13 cellular contexts compared by ENCODE assay signal in the genomic region with DNA sequence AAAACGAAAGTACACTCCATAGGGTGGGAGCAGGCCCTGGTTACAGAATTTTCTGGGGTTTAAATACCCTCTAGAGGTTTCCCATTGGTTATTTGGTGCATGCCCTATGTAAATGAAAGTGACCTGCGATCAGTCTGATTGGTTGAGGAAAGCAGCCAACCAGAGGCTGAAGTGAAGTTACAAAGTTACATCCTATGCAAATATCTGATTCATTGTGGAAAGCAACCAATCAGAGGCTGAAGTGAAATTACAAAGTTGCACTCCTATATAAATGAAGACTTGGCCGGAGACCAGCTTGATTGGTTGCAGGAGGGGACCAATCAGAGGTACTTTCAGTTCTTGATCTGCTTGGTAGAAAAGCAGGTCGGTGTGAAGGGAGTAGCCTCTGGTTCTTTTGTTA. TPM values are rescaled to one million over a fixed set of nuclear protein-coding genes. Genes with fewer than 3 reads are reported as not detected.
DNase-seq lines count a peak whose midpoint lies in the region; ATAC-seq, FAIRE-seq and TF ChIP-seq lines count a peak whose summit lies in the region.
"Had no signal": no experiment of that assay in that cellular context is flagged by ENCODE, and none has a peak within 500 bp of the region (broad histone marks: within the 10 kb centered on the region; RNA-seq: fewer than 3 reads in every experiment).

No MANE protein-coding gene starts in this region.

- no peak overlapping the region for H2BK15ac ChIP-seq in H1 (ENCODE audit: low read length)

- peaks cover 0 to 3% (median 0%) of the 10 kb centered on the region in 4 experiments; a peak in 3 of 8 replicates for H3K36me3 ChIP-seq in H1 (ENCODE audit: control insufficient read depth in 2 of 4, insufficient read depth in 4 of 4, low read length in 3 of 4)
- H3K36me3 ChIP-seq: colonic mucosa had no signal

- H3K18ac ChIP-seq in H1 (ENCODE audit: extremely low read depth, low read length): no peak overlapping the region

- no peak overlapping the region for H4K5ac ChIP-seq in H1 (ENCODE audit: insufficient read length, low read depth, low read length)

- H3K4me3 Mint-ChIP-seq in nephron: no peak overlapping the region
- H3K4me3 Mint-ChIP-seq in stimulated activated memory B cell treated with anti-CD40 and anti-IgM and Interleukin-4, amounts not matched to agents 10 μg/mL and 1 μg/mL and 100 μg/mL, for 72 hours: no peak overlapping the region
- H3K4me3 Mint-ChIP-seq: naive B cell had no signal

- no peak overlapping the region for H3K14ac ChIP-seq in H1 (ENCODE audit: insufficient read length)

- H4K20me1 ChIP-seq in H1 (replicated peaks in 1 of 2; ENCODE audit: control insufficient read depth in 1 of 2, insufficient read depth in 2 of 2, low read length in 2 of 2): peaks cover 9 to 20% of the 10 kb centered on the region in 2 experiments

- H3K23me2 ChIP-seq in H1 (ENCODE audit: low read depth, low read length): no peaks in the 10 kb centered on the region

- no peak overlapping the region for H2BK12ac ChIP-seq in H1 (ENCODE audit: low read depth, low read length)

- peak; percentile 54 for DNase-seq in SIG-M5 treated with dmso at 0.1 percent for 504 hours (lab: John Stamatoyannopoulos, UW; ENCODE audit: unreplicated experiment)
- no peak for DNase-seq in SIG-M5 (lab: John Stamatoyannopoulos, UW)
- DNase-seq in NB4 (ENCODE audit: low read depth): peak; percentile 63
- DNase-seq in H1 (ENCODE audit: low read depth in 1 of 2, low spot score in 2 of 2): no peak
- DNase-seq in Right ventricle myocardium inferior (ENCODE audit: missing footprints): no peak
- no peak for DNase-seq in NCI-H82 treated with DMSO at 0.1 percent for 48 hours (lab: John Stamatoyannopoulos, UW; ENCODE audit: unreplicated experiment)
- DNase-seq: colonic mucosa, naive B cell, NCI-H146 had no signal

- CTCF ChIA-PET in H1 (lab: Charles Lee; ENCODE audit: partially characterized antibody): interaction anchor here (0.9 to 1.0 kb wide), 2 partner anchors 30 to 207 kb away, joined by 3 read pairs; no protein-coding TSS in a partner anchor

- no peak for ATAC-seq in Right ventricle myocardium inferior
- no peak for ATAC-seq in stimulated activated memory B cell treated with anti-CD40 and anti-IgM and Interleukin-4, amounts not matched to agents 10 μg/mL and 1 μg/mL and 100 μg/mL, for 72 hours

- H3K27me3 ChIP-seq in H1 (replicated peaks in 1 of 4; ENCODE audit: control insufficient read depth in 3 of 4, extremely low read depth in 1 of 4, insufficient read depth in 3 of 4, low read length in 3 of 4): no peaks in the 10 kb centered on the region
- H3K27me3 ChIP-seq: colonic mucosa had no signal

- no peak overlapping the region for H2BK5ac ChIP-seq in H1 (ENCODE audit: low read depth, low read length)

- peak overlapping the region in 1 of 2 experiments; percentile 15; a peak in 1 of 4 replicates for H3K4me2 ChIP-seq in H1 (ENCODE audit: insufficient read depth in 1 of 2, low read depth in 2 of 2, low read length in 2 of 2)

- POLR2A ChIA-PET in H1 (lab: Charles Lee; ENCODE audit: partially characterized antibody): interaction anchor here (1.0 to 1.8 kb wide), 4 partner anchors 9 to 185 kb away, joined by 3 to 6 read pairs (median 4); a partner anchor contains a TSS

- peaks cover 24% of the 10 kb centered on the region for H3K4me1 Mint-ChIP-seq in nephron
- H3K4me1 Mint-ChIP-seq in stimulated activated memory B cell treated with anti-CD40 and anti-IgM and Interleukin-4, amounts not matched to agents 10 μg/mL and 1 μg/mL and 100 μg/mL, for 72 hours: peaks cover 28% of the 10 kb centered on the region

- no peaks in the 10 kb centered on the region for H3K9me3 Mint-ChIP-seq in nephron
- no peaks in the 10 kb centered on the region for H3K9me3 Mint-ChIP-seq in stimulated activated memory B cell treated with anti-CD40 and anti-IgM and Interleukin-4, amounts not matched to agents 10 μg/mL and 1 μg/mL and 100 μg/mL, for 72 hours
- H3K9me3 Mint-ChIP-seq: naive B cell had no signal

- H2BK120ac ChIP-seq in H1 (replicated peaks; ENCODE audit: low read depth, low read length): no peak overlapping the region

- H3K27me3 Mint-ChIP-seq in nephron (ENCODE audit: low read depth): no peaks in the 10 kb centered on the region
- H3K27me3 Mint-ChIP-seq in stimulated activated memory B cell treated with anti-CD40 and anti-IgM and Interleukin-4, amounts not matched to agents 10 μg/mL and 1 μg/mL and 100 μg/mL, for 72 hours: no peaks in the 10 kb centered on the region
- H3K27me3 Mint-ChIP-seq: naive B cell had no signal

- no peak overlapping the region for H3K23ac ChIP-seq in H1 (ENCODE audit: insufficient read length)

- intact Hi-C loops in Right ventricle myocardium inferior (cut with DNase I): no loop called here

- H2AFZ ChIP-seq in H1 (ENCODE audit: low read length): no peak overlapping the region

- no peak overlapping the region for H3K9ac ChIP-seq in H1 (replicated peaks in 1 of 4; ENCODE audit: extremely low read depth in 1 of 4, low read depth in 3 of 4, low read length in 3 of 4)

- H3K79me1 ChIP-seq in H1 (ENCODE audit: low read depth, low read length): peaks cover 39% of the 10 kb centered on the region

- no peak overlapping the region for H4K8ac ChIP-seq in H1 (ENCODE audit: extremely low read depth, insufficient read depth, low read length)

- 91% methylated on average over 4 of the region's 4 CpGs; no CpG with 5 or more reads in 1 of the 2 experiments for WGBS in H1 (ENCODE audit: extremely low coverage in 1 of 2, insufficient coverage in 1 of 2, insufficient read length in 1 of 2, insufficient replicate concordance in 2 of 2, low coverage in 1 of 2, low lambda C conversion rate in 2 of 2, missing lambda C conversion rate in 1 of 2), 2 experiments

- no peak overlapping the region for H4K91ac ChIP-seq in H1 (replicated peaks; ENCODE audit: insufficient read length, low read length)

- TF ChIP-seq POLR2A in NB4 (IDR thresholded peaks at IDR 0.05; ENCODE audit: extremely low read depth, insufficient read length) (no peak), H1 (IDR thresholded peaks at IDR 0.05; ENCODE audit: control extremely low read depth in 1 of 2, low read depth in 2 of 2, low read length in 2 of 2) (no peak)

- peaks cover 0 to 24% (median 8%) of the 10 kb centered on the region in 4 experiments; a peak in 6 of 7 replicates for H3K4me1 ChIP-seq in H1 (replicated peaks in 1 of 4; ENCODE audit: control insufficient read depth in 3 of 4, insufficient read depth in 4 of 4, low read length in 3 of 4)
- H3K4me1 ChIP-seq: colonic mucosa had no signal

- no peak overlapping the region for H3K56ac ChIP-seq in H1 (replicated peaks; ENCODE audit: insufficient read length, low read depth, low read length)

- no peak overlapping the region for H3K4me3 ChIP-seq in NB4 (ENCODE audit: low read depth, low read length)
- no peak overlapping the region for H3K4me3 ChIP-seq in H1 (ENCODE audit: extremely low read depth in 1 of 4, insufficient read depth in 2 of 4, low read depth in 3 of 4, low read length in 4 of 4)
- H3K4me3 ChIP-seq: colonic mucosa had no signal

- H3K4ac ChIP-seq in H1 (replicated peaks; ENCODE audit: insufficient read length, low read depth, low read length): no peak overlapping the region

- H3K9me3 ChIP-seq in H1 (ENCODE audit: insufficient read depth in 2 of 2, low read depth in 1 of 2, low read length in 1 of 2): no peaks in the 10 kb centered on the region
- H3K9me3 ChIP-seq: colonic mucosa had no signal

- 0 out of 2 replicates have a peak overlapping the region, but pooled peaks have one; percentile 47 for H3K27ac ChIP-seq in H1 (ENCODE audit: low read depth, low read length)
- H3K27ac ChIP-seq: colonic mucosa had no signal

- no peak for TF ChIP-seq EP300 in H1 (IDR thresholded peaks at IDR 0.05; ENCODE audit: borderline replicate concordance in 1 of 2, low read depth in 2 of 2, low read length in 2 of 2)

- TF ChIP-seq CTCF in NB4 (IDR thresholded peaks at IDR 0.05; ENCODE audit: low read depth, low read length): no peak
- TF ChIP-seq CTCF in H1 (IDR thresholded peaks at IDR 0.05; ENCODE audit: control extremely low read depth in 1 of 3, insufficient read depth in 1 of 3, low read depth in 1 of 3, low read length in 3 of 3): no peak
- TF ChIP-seq CTCF in nephron (IDR thresholded peaks at IDR 0.05; ENCODE audit: unreplicated experiment in 3 of 3): no peak

- H2BK20ac ChIP-seq in H1 (ENCODE audit: low read length): no peak overlapping the region

- peak overlapping the region; percentile 20 to 60 (median 44) for H3K27ac Mint-ChIP-seq in nephron
- no peak overlapping the region for H3K27ac Mint-ChIP-seq in stimulated activated memory B cell treated with anti-CD40 and anti-IgM and Interleukin-4, amounts not matched to agents 10 μg/mL and 1 μg/mL and 100 μg/mL, for 72 hours

- no peak overlapping the region for H2AK5ac ChIP-seq in H1 (ENCODE audit: low read depth, low read length)

- no peak for FAIRE-seq in H1 (lab: Jason Lieb, UNC)
- FAIRE-seq: A204.1 had no signal

- H3K79me2 ChIP-seq in H1 (ENCODE audit: control insufficient read depth in 1 of 2, insufficient read depth in 2 of 2, low read length in 2 of 2): peaks cover 14 to 97% of the 10 kb centered on the region in 2 experiments

- peaks cover 36% of the 10 kb centered on the region for H3K36me3 Mint-ChIP-seq in nephron (ENCODE audit: low read depth)
- H3K36me3 Mint-ChIP-seq in stimulated activated memory B cell treated with anti-CD40 and anti-IgM and Interleukin-4, amounts not matched to agents 10 μg/mL and 1 μg/mL and 100 μg/mL, for 72 hours: peaks cover 35% of the 10 kb centered on the region

- TF ChIP-seq RAD21 in H1 (IDR thresholded peaks at IDR 0.05 in 1 of 2, conservative IDR thresholded peaks at IDR 0.05 in 1 of 2; ENCODE audit: low read depth in 2 of 2, low read length in 2 of 2): no peak

RNA-seq across cellular contexts. Expression of a gene that starts 24.4 kb away (rescaled TPM):
- total RNA-seq in H1 (2021; fragmentation: NEBNext Ultra II Directional; extraction: Animal tissue kit (Norgen Biotek cat#: 25700)): 47.6 and 48.3 TPM in 2 replicates
- 34.1 and 61.0 TPM in 2 replicates for polyA plus RNA-seq in H1 (2011; rRNA removed)
- 33.0 TPM for polyA plus RNA-seq in H1 (2011; cell fraction: cytosol; rRNA removed)
- polyA plus RNA-seq in H1 (2011; cell fraction: nucleus; rRNA removed): 48.7 TPM
- polyA plus RNA-seq in H1 (2012, experiment 1 of 2): 41.4 to 49.1 TPM (median 44.4 TPM) in 4 replicates
- 52.5 TPM for polyA plus RNA-seq in H1 (2012, experiment 2 of 2)
- 47.4 TPM for polyA plus RNA-seq in H1 (2013, experiment 1 of 2)
- polyA plus RNA-seq in H1 (2013, experiment 2 of 2): 50.5 TPM
- 17.2 and 21.9 TPM in 2 replicates for polyA minus RNA-seq in H1 (2011; rRNA and poly(A)+ RNA removed)
- polyA minus RNA-seq in H1 (2011; cell fraction: cytosol; rRNA and poly(A)+ RNA removed): 29.6 TPM
- polyA minus RNA-seq in H1 (2011; cell fraction: nucleus; rRNA and poly(A)+ RNA removed): 22.6 TPM
- 42.7 TPM for total RNA-seq in Right ventricle myocardium inferior

RNA-seq across cellular contexts. Expression of a gene that starts 24.6 kb away (rescaled TPM):
- 2.3 and 2.6 TPM in 2 replicates for total RNA-seq in H1 (2021; fragmentation: NEBNext Ultra II Directional; extraction: Animal tissue kit (Norgen Biotek cat#: 25700))
- 0.63 and 0.68 TPM in 2 replicates for polyA plus RNA-seq in H1 (2011; rRNA removed)
- polyA plus RNA-seq in H1 (2011; cell fraction: cytosol; rRNA removed): 0.94 TPM
- 0.68 TPM for polyA plus RNA-seq in H1 (2011; cell fraction: nucleus; rRNA removed)
- 1.1 to 1.7 TPM (median 1.3 TPM) in 4 replicates for polyA plus RNA-seq in H1 (2012, experiment 1 of 2)
- polyA plus RNA-seq in H1 (2012, experiment 2 of 2): 0.14 TPM
- 1.5 TPM for polyA plus RNA-seq in H1 (2013, experiment 1 of 2)
- 1.6 TPM for polyA plus RNA-seq in H1 (2013, experiment 2 of 2)
- polyA minus RNA-seq in H1 (2011; rRNA and poly(A)+ RNA removed): 2.2 and 2.7 TPM in 2 replicates
- 1.0 TPM for polyA minus RNA-seq in H1 (2011; cell fraction: cytosol; rRNA and poly(A)+ RNA removed)
- 2.4 TPM for polyA minus RNA-seq in H1 (2011; cell fraction: nucleus; rRNA and poly(A)+ RNA removed)
- 1.8 TPM for total RNA-seq in Right ventricle myocardium inferior

RNA-seq across cellular contexts. Expression of a gene that starts 27.4 kb away (rescaled TPM):
- total RNA-seq in H1 (2021; fragmentation: NEBNext Ultra II Directional; extraction: Animal tissue kit (Norgen Biotek cat#: 25700)): not detected in 2 replicates
- not detected in 2 replicates for polyA plus RNA-seq in H1 (2011; rRNA removed)
- not detected for polyA plus RNA-seq in H1 (2011; cell fraction: cytosol; rRNA removed)
- polyA plus RNA-seq in H1 (2011; cell fraction: nucleus; rRNA removed): not detected
- not detected in 4 replicates for polyA plus RNA-seq in H1 (2012, experiment 1 of 2)
- not detected for polyA plus RNA-seq in H1 (2012, experiment 2 of 2)
- polyA plus RNA-seq in H1 (2013, experiment 1 of 2): not detected
- polyA plus RNA-seq in H1 (2013, experiment 2 of 2): not detected
- polyA minus RNA-seq in H1 (2011; rRNA and poly(A)+ RNA removed): not detected in 2 replicates
- polyA minus RNA-seq in H1 (2011; cell fraction: cytosol; rRNA and poly(A)+ RNA removed): not detected
- polyA minus RNA-seq in H1 (2011; cell fraction: nucleus; rRNA and poly(A)+ RNA removed): not detected
- total RNA-seq in Right ventricle myocardium inferior: not detected
- total RNA-seq: colonic mucosa; T-helper 2 cell treated with Interferon-gamma antibody and Interleukin-4, amounts not matched to agents 100 ng/mL and 5 ng/mL, for 36 hours had no signal

RNA-seq across cellular contexts. Expression of a gene that starts 32.9 kb away (rescaled TPM):
- 11.5 and 15.1 TPM in 2 replicates for total RNA-seq in H1 (2021; fragmentation: NEBNext Ultra II Directional; extraction: Animal tissue kit (Norgen Biotek cat#: 25700))
- polyA plus RNA-seq in H1 (2011; rRNA removed): 4.0 and 4.8 TPM in 2 replicates
- 8.8 TPM for polyA plus RNA-seq in H1 (2011; cell fraction: cytosol; rRNA removed)
- polyA plus RNA-seq in H1 (2011; cell fraction: nucleus; rRNA removed): 4.2 TPM
- 8.5 to 13.0 TPM (median 11.9 TPM) in 4 replicates for polyA plus RNA-seq in H1 (2012, experiment 1 of 2)
- polyA plus RNA-seq in H1 (2012, experiment 2 of 2): 2.7 TPM
- polyA plus RNA-seq in H1 (2013, experiment 1 of 2): 6.9 TPM
- polyA plus RNA-seq in H1 (2013, experiment 2 of 2): 6.8 TPM
- 9.0 and 13.4 TPM in 2 replicates for polyA minus RNA-seq in H1 (2011; rRNA and poly(A)+ RNA removed)
- polyA minus RNA-seq in H1 (2011; cell fraction: cytosol; rRNA and poly(A)+ RNA removed): 12.3 TPM
- 10.6 TPM for polyA minus RNA-seq in H1 (2011; cell fraction: nucleus; rRNA and poly(A)+ RNA removed)
- total RNA-seq in Right ventricle myocardium inferior: 16.5 TPM

Comparison
In these comparisons a context has a peak if more than half of its experiments do, and no peak if none do; other contexts are left out.
1. DNase-seq: peak in SIG-M5 treated with dmso at 0.1 percent for 504 hours (single experiment) and NB4 (single experiment); none in SIG-M5 (single experiment), H1 (0 of 2), Right ventricle myocardium inferior (single experiment) and NCI-H82 treated with DMSO at 0.1 percent for 48 hours (single experiment).